Comparison of ENCODE assay signal across 8 cellular contexts in genomic region chr6:150004101-150004782, GRCh38. TPM values are rescaled to one million over a fixed set of nuclear protein-coding genes. Genes with fewer than 3 reads are reported as not detected.
DNase-seq lines count a peak whose midpoint lies in the region; ATAC-seq, FAIRE-seq and TF ChIP-seq lines count a peak whose summit lies in the region.

No MANE protein-coding gene starts in this region.

- H3K4me3 ChIP-seq in esophagus (ENCODE audit: low read depth in 1 of 2, low read length in 2 of 2) (peak overlapping the region; percentile 57 to 62), prostate gland (peak overlapping the region; percentile 48 to 52)

- no peaks in the 10 kb centered on the region for H3K36me3 ChIP-seq in esophagus (ENCODE audit: control insufficient read depth in 2 of 2, insufficient read depth in 2 of 2, low read length in 1 of 2)
- no peaks in the 10 kb centered on the region for H3K36me3 ChIP-seq in prostate gland

- WGBS in esophagus, 2 donors, result 32 to 44% methylated on average over 12 to 14 of the region's 14 CpGs
- WGBS in prostate gland, result 36% methylated on average over 14 of the region's 14 CpGs

- H3K27ac ChIP-seq in esophagus (ENCODE audit: low read depth in 2 of 2, low read length in 1 of 2) (no peak overlapping the region), prostate gland (no peak overlapping the region)

- peak overlapping the region; percentile 87 to 91 (median 89) for H3K4me3 Mint-ChIP-seq in T-cell

- H3K27me3 ChIP-seq in esophagus (ENCODE audit: control insufficient read depth in 1 of 2, insufficient read depth in 2 of 2, low read length in 2 of 2) (no peaks in the 10 kb centered on the region), prostate gland (replicated peaks; ENCODE audit: insufficient read depth) (no peaks in the 10 kb centered on the region)

- H3K36me3 Mint-ChIP-seq in T-cell, result peaks cover 6% of the 10 kb centered on the region

- peaks cover 15% of the 10 kb centered on the region in 2 donors for H3K27me3 Mint-ChIP-seq in T-cell

- POLR2A ChIA-PET in T-cell (lab: Charles Lee), result interaction anchor here in 1 of 2 donors (0.7 kb wide), 1 partner anchor 76 kb away, joined by 5 read pairs; no protein-coding TSS in a partner anchor

- DNase-seq in GM12891 (ENCODE audit: insufficient read length, low spot score) (peak; percentile 43), T-cell (peak in 33 of 34 experiments; percentile 28 to 78 (median 66)), prostate gland (ENCODE audit: low spot score) (no peak), GM12892 (ENCODE audit: insufficient read length) (no peak), NCI-H187 treated with DMSO at 0.1 percent for 48 hours (lab: John Stamatoyannopoulos, UW) (no peak)
- DNase-seq in effector CD8-positive, alpha-beta T cell (lab: John Stamatoyannopoulos, UW), result no peak

- H3K9me3 ChIP-seq in esophagus (ENCODE audit: control insufficient read depth in 2 of 2, insufficient read depth in 1 of 2, low read depth in 1 of 2, low read length in 1 of 2) (no peaks in the 10 kb centered on the region), prostate gland (no peaks in the 10 kb centered on the region)

- H3K27ac Mint-ChIP-seq in T-cell, result peak overlapping the region; percentile 10 to 66

- no peak for TF ChIP-seq POLR2A in GM12891 (IDR thresholded peaks at IDR 0.05; ENCODE audit: low read depth, low read length)
- TF ChIP-seq POLR2A in prostate gland (IDR thresholded peaks at IDR 0.05), result no peak
- TF ChIP-seq POLR2A in GM12892 (IDR thresholded peaks at IDR 0.05; ENCODE audit: low read depth, low read length), result no peak

- ATAC-seq in HG02571 (IDR thresholded peaks at IDR 0.05; ENCODE audit: unreplicated experiment), result peak; percentile 13
- ATAC-seq in T-cell (replicated peaks in 1 of 4), result peak; percentile 28 to 73 (median 44)

- intact Hi-C loops in prostate gland (cut with DNase I), result no loop called here

- no peak for TF ChIP-seq CTCF in prostate gland (IDR thresholded peaks at IDR 0.05)

- FAIRE-seq in GM12891 (lab: Jason Lieb, UNC) (peak; percentile 41), GM12892 (lab: Jason Lieb, UNC) (no peak)

- CTCF ChIA-PET in T-cell (lab: Charles Lee), result interaction anchor here in 1 of 2 donors (1.1 kb wide), 1 partner anchor 13 kb away, joined by 3 read pairs; no protein-coding TSS in a partner anchor

- H3K9me3 Mint-ChIP-seq in T-cell, result no peaks in the 10 kb centered on the region

- H3K4me1 Mint-ChIP-seq in T-cell, result peaks cover 31 to 48% (median 44%) of the 10 kb centered on the region in 3 donors

- H3K4me1 ChIP-seq in esophagus (ENCODE audit: control insufficient read depth in 2 of 2, insufficient read depth in 2 of 2, low read length in 1 of 2) (peaks cover 0 to 6% of the 10 kb centered on the region in 2 donors), prostate gland (replicated peaks) (no peaks in the 10 kb centered on the region)

TF ChIP-seq in GM12891, 5 proteins besides CTCF, POLR2A, EP300 and RAD21:
- TF ChIP-seq SPI1 (IDR thresholded peaks at IDR 0.05; ENCODE audit: low read depth, low read length) (peak; percentile 76), PAX5 (IDR thresholded peaks at IDR 0.05; ENCODE audit: insufficient read depth, low read length, severe bottlenecking) (no peak)

RNA-seq across cellular contexts. Expression of gene RAET1L, which starts 21.1 kb away (rescaled TPM):
- not detected for polyA plus RNA-seq in GM12891 (2012; ENCODE audit: low read depth, missing spikeins)
- total RNA-seq in T-cell (not detected), prostate gland (not detected)
- polyA plus RNA-seq in esophagus, result 10 to 100 TPM; 33.9 to 75.3 TPM
- not detected for polyA plus RNA-seq in GM12892 (2012; ENCODE audit: missing spikeins)

RNA-seq across cellular contexts. Expression of gene ULBP1, which starts 40.5 kb away (rescaled TPM):
- 0.27 TPM for polyA plus RNA-seq in GM12891 (2012; ENCODE audit: low read depth, missing spikeins)
- total RNA-seq in T-cell (under 1 TPM in 4 of 5 donors, not detected in 1; 0.13 to 0.23 (median 0.14) TPM), prostate gland (1 to 10 TPM in 1 of 2 donors, not detected in 1; 2.8 TPM)
- under 1 TPM; 0.04 to 0.31 TPM for polyA plus RNA-seq in esophagus
- polyA plus RNA-seq in GM12892 (2012; ENCODE audit: missing spikeins), result 0.08 TPM

Comparison
In these comparisons a context has a peak if more than half of its experiments do, and no peak if none do; other contexts are left out.
1. DNase-seq: peak in GM12891 (single experiment) and T-cell (33 of 34); none in prostate gland (single experiment), GM12892 (single experiment), effector CD8-positive, alpha-beta T cell (single experiment) and NCI-H187 treated with DMSO at 0.1 percent for 48 hours (single experiment).